ENCODE assay signal across 18 cellular contexts in genomic region chr10:4355346-4355745, GRCh38.
A peak's percentile ranks its signal among the peaks of the same experiment; 100 is the strongest.
DNase-seq lines count a peak whose midpoint lies in the region; ATAC-seq, FAIRE-seq and TF ChIP-seq lines count a peak whose summit lies in the region.
"Had no signal": no experiment of that assay in that cellular context is flagged by ENCODE, and none has a peak within 500 bp of the region (broad histone marks: within the 10 kb centered on the region; RNA-seq: fewer than 3 reads in every experiment).

No MANE protein-coding gene starts in this region.

- no peaks in the 10 kb centered on the region for H3K36me3 Mint-ChIP-seq in astrocyte (ENCODE audit: low read depth, unreplicated experiment)

- TF ChIP-seq POLR2A in HepG2 (IDR thresholded peaks at IDR 0.05; ENCODE audit: insufficient read depth in 1 of 2, low read depth in 2 of 2, low read length in 2 of 2) (no peak), right lobe of liver (IDR thresholded peaks at IDR 0.05) (no peak)

- no peak for TF ChIP-seq RAD21 in HepG2 (CRISPR knock-in tag; IDR thresholded peaks at IDR 0.05)

- H2AFZ ChIP-seq in HepG2 (ENCODE audit: low read length) (no peak overlapping the region), astrocyte (ENCODE audit: low read depth, low read length) (no peak overlapping the region)

- ATAC-seq in HepG2 (no peak), right lobe of liver (no peak), foreskin keratinocyte (no peak), HG03108 (IDR thresholded peaks at IDR 0.05; ENCODE audit: unreplicated experiment) (no peak)
- ATAC-seq: GM12878 had no signal

- H3K27me3 ChIP-seq in HepG2 (ENCODE audit: control insufficient read depth in 1 of 2, insufficient read depth in 2 of 2, low read length in 2 of 2) (peaks cover 0 to 8% of the 10 kb centered on the region in 2 experiments; a peak in 1 of 5 replicates), right lobe of liver (no peaks in the 10 kb centered on the region), astrocyte (ENCODE audit: insufficient read depth, low read length) (no peaks in the 10 kb centered on the region), foreskin keratinocyte (no peaks in the 10 kb centered on the region), tibial artery (no peaks in the 10 kb centered on the region)

- CTCF ChIA-PET in HepG2 (lab: Yijun Ruan, JAX; ENCODE audit: low intra/inter-chr PET ratio, low total read pairs), result no interaction called here

- 0% methylated on average over 1 of the region's 1 CpG for WGBS in HepG2 (ENCODE audit: low lambda C conversion rate)
- WGBS in right lobe of liver (ENCODE audit: insufficient coverage, low coverage, low lambda C conversion rate, missing lambda C conversion rate), result 33% methylated on average over 1 of the region's 1 CpG

- no peak for TF ChIP-seq CTCF in HepG2 (CRISPR knock-in tag; IDR thresholded peaks at IDR 0.05)
- no peak for TF ChIP-seq CTCF in right lobe of liver (IDR thresholded peaks at IDR 0.05)
- no peak for TF ChIP-seq CTCF in astrocyte (IDR thresholded peaks at IDR 0.05; ENCODE audit: insufficient read depth, low read depth, low read length)
- no peak for TF ChIP-seq CTCF in foreskin keratinocyte (conservative IDR thresholded peaks at IDR 0.05)
- no peak for TF ChIP-seq CTCF in tibial artery (IDR thresholded peaks at IDR 0.05)

- no peaks in the 10 kb centered on the region for H4K20me1 ChIP-seq in HepG2 (ENCODE audit: insufficient read depth, low read length)
- no peaks in the 10 kb centered on the region for H4K20me1 ChIP-seq in astrocyte (ENCODE audit: insufficient read depth, low read length)

- H3K9ac ChIP-seq in HepG2 (ENCODE audit: insufficient read depth, low read depth, low read length) (no peak overlapping the region), astrocyte (ENCODE audit: low read length) (no peak overlapping the region)

- POLR2A ChIA-PET in HepG2 (lab: Yijun Ruan, JAX), result no interaction called here

- TF ChIP-seq EP300 in HepG2 (IDR thresholded peaks at IDR 0.05; ENCODE audit: low read depth in 2 of 2, low read length in 2 of 2), result no peak
- TF ChIP-seq EP300 in HepG2 (CRISPR knock-in tag; IDR thresholded peaks at IDR 0.05; ENCODE audit: borderline replicate concordance), result no peak

- FAIRE-seq in HepG2 (lab: Jason Lieb, UNC) (no peak), astrocyte (lab: Jason Lieb, UNC) (no peak)
- FAIRE-seq: GM12878 had no signal

- peaks cover 39% of the 10 kb centered on the region for H3K4me1 Mint-ChIP-seq in astrocyte (ENCODE audit: low read depth, unreplicated experiment)

- H3K27me3 Mint-ChIP-seq in astrocyte (ENCODE audit: low read depth, unreplicated experiment), result no peaks in the 10 kb centered on the region

- in situ Hi-C loops in HepG2 (cut with HindIII; ENCODE audit: extremely low pct_ligation_motif_present, low pct_unique_long_range_greater_than_20kb), result no loop called here

- no peak for DNase-seq in HepG2 (ENCODE audit: low spot score)
- DNase-seq in right lobe of liver, result no peak
- peak; percentile 10 for DNase-seq in astrocyte (ENCODE audit: low read depth)
- peak; percentile 59 to 84 for DNase-seq in foreskin keratinocyte
- no peak for DNase-seq in tibial artery
- DNase-seq in NCI-H1092 (lab: John Stamatoyannopoulos, UW), result no peak
- no peak for DNase-seq in NCI-H2196 (lab: John Stamatoyannopoulos, UW; ENCODE audit: unreplicated experiment)
- DNase-seq: 8988T, DMS53, HCEC 1CT, KG1, NCI-H1105 treated with DMSO at 0.1 percent for 48 hours, NCI-H1930, NCI-H2171 treated with DMSO at 0.1 percent for 48 hours, NCI-H524 had no signal

- no peak overlapping the region for H3K4me2 ChIP-seq in HepG2 (ENCODE audit: low read depth, low read length)
- no peak overlapping the region for H3K4me2 ChIP-seq in astrocyte (ENCODE audit: low read length)

- H3K4me3 Mint-ChIP-seq in astrocyte (ENCODE audit: unreplicated experiment), result no peak overlapping the region

- intact Hi-C loops in HepG2 (cut with micrococcal nuclease; ENCODE audit: unreplicated experiment), result loop anchor here (5.0 kb wide), 1 partner anchor 643 kb away; no protein-coding TSS in a partner anchor
- intact Hi-C loops in right lobe of liver (cut with DNase I), result no loop called here
- intact Hi-C loops in tibial artery (cut with DNase I; ENCODE audit: low total_unique reads), result no loop called here

- H3K36me3 ChIP-seq in HepG2 (replicated peaks in 1 of 2; ENCODE audit: control insufficient read depth in 1 of 2, insufficient read depth in 2 of 2, low read length in 2 of 2) (no peaks in the 10 kb centered on the region), right lobe of liver (no peaks in the 10 kb centered on the region), astrocyte (ENCODE audit: insufficient read depth, low read length) (no peaks in the 10 kb centered on the region), tibial artery (no peaks in the 10 kb centered on the region)

- H3K9me3 Mint-ChIP-seq in astrocyte (ENCODE audit: unreplicated experiment), result no peaks in the 10 kb centered on the region

- BruUV-seq in HepG2 (replicated peaks; lab: Mats Ljungman, UMichigan), result no TSS peak

- H3K4me1 ChIP-seq in HepG2 (ENCODE audit: insufficient read depth, low read length), result no peaks in the 10 kb centered on the region
- no peaks in the 10 kb centered on the region for H3K4me1 ChIP-seq in right lobe of liver
- peaks cover 23% of the 10 kb centered on the region for H3K4me1 ChIP-seq in astrocyte (ENCODE audit: insufficient read depth, low read length)
- H3K4me1 ChIP-seq in foreskin keratinocyte, result peaks cover 34% of the 10 kb centered on the region
- H3K4me1 ChIP-seq in tibial artery, result peaks cover 0 to 44% (median 25%) of the 10 kb centered on the region in 4 donors

- peak overlapping the region; percentile 73 for H3K27ac Mint-ChIP-seq in astrocyte (ENCODE audit: unreplicated experiment)

- H3K9me3 ChIP-seq in HepG2 (ENCODE audit: low read length) (no peaks in the 10 kb centered on the region), right lobe of liver (no peaks in the 10 kb centered on the region), astrocyte (ENCODE audit: insufficient read depth, low read depth, low read length) (no peaks in the 10 kb centered on the region), tibial artery (no peaks in the 10 kb centered on the region)

- H3K79me2 ChIP-seq in HepG2 (ENCODE audit: insufficient read depth, low read length) (no peaks in the 10 kb centered on the region), astrocyte (ENCODE audit: insufficient read depth, low read length) (no peaks in the 10 kb centered on the region)

- H3K27ac ChIP-seq in HepG2 (ENCODE audit: extremely low read length, insufficient read depth, low read length) (no peak overlapping the region), right lobe of liver (no peak overlapping the region), astrocyte (ENCODE audit: low read depth, low read length) (no peak overlapping the region), foreskin keratinocyte (peak overlapping the region; percentile 97), tibial artery (peak overlapping the region; percentile 34 to 57)
- H3K27ac ChIP-seq: C4-2B had no signal

- H3K4me3 ChIP-seq in HepG2 (replicated peaks in 1 of 3; ENCODE audit: insufficient read depth in 1 of 3, low read depth in 2 of 3, low read length in 3 of 3) (no peak overlapping the region), right lobe of liver (no peak overlapping the region), astrocyte (ENCODE audit: insufficient read depth, low read depth, low read length) (no peak overlapping the region), tibial artery (no peak overlapping the region)
- H3K4me3 ChIP-seq: GM12878 had no signal

TF ChIP-seq in HepG2, 621 proteins besides CTCF, POLR2A, EP300 and RAD21:
- TF ChIP-seq MAFK (conservative IDR thresholded peaks at IDR 0.05 in 1 of 2, IDR thresholded peaks at IDR 0.05 in 1 of 2; ENCODE audit: low read length in 2 of 2) (peak; percentile 25 to 65; a peak in 3 of 4 replicates), MBNL3 (CRISPR knock-in tag; conservative IDR thresholded peaks at IDR 0.05) (no peak), MAFF (IDR thresholded peaks at IDR 0.05; ENCODE audit: low read depth, low read length) (peak; percentile 45; the same call in 1 of the 2 replicates)
TF ChIP-seq in HepG2: peak in this region for 2.

Comparison
In these comparisons a context has a peak if more than half of its experiments do, and no peak if none do; other contexts are left out.
1. DNase-seq: peak in astrocyte (single experiment) and foreskin keratinocyte (2 of 2); none in HepG2 (single experiment), right lobe of liver (0 of 3), tibial artery (0 of 2), NCI-H1092 (single experiment) and NCI-H2196 (single experiment).
2. H3K27ac ChIP-seq: peak in foreskin keratinocyte (single experiment) and tibial artery (2 of 2); none in HepG2 (single experiment), right lobe of liver (0 of 3) and astrocyte (single experiment).